ENCODE assay signal across 29 cellular contexts in genomic region chr20:4854502-4854901, GRCh38.
"Had no signal": no experiment of that assay in that cellular context is flagged by ENCODE, and none has a peak within 500 bp of the region (broad histone marks: within the 10 kb centered on the region; RNA-seq: fewer than 3 reads in every experiment).

No MANE protein-coding gene starts in this region.

- H3K27me3 ChIP-seq: adrenal gland, body of pancreas, colonic mucosa, dorsolateral prefrontal cortex had no signal

- DNase-seq: activated CD4-positive, alpha-beta memory T cell treated with anti-CD3 and anti-CD28 coated beads, Interleukin-2, amount 10 ng/mL, durations not matched to agents 7 days and 5 days; activated CD4-positive, alpha-beta T cell treated with anti-CD3 and anti-CD28 coated beads for 1 hour; activated CD4-positive, alpha-beta T cell treated with anti-CD3 and anti-CD28 coated beads for 4 hours; activated CD4-positive, alpha-beta T cell treated with anti-CD3 and anti-CD28 coated beads, Interleukin-2, amount 10 ng/mL, durations not matched to agents 7 days and 5 days; activated CD4-positive, alpha-beta T cell treated with anti-CD3 and anti-CD28 coated beads, Interleukin-2, amount 50 U/mL, for 4 hours; activated CD8-positive, alpha-beta memory T cell treated with anti-CD3 and anti-CD28 coated beads, Interleukin-2, amount 50 U/mL, for 48 hours; activated effector memory CD4-positive, alpha-beta T cell treated with anti-CD3 and anti-CD28 coated beads, Interleukin-2, amount 50 U/mL, for 16 hours; activated naive CD4-positive, alpha-beta T cell treated with anti-CD3 and anti-CD28 coated beads, Interleukin-2, amount 50 U/mL, for 16 hours; activated T-cell treated with anti-CD3 and anti-CD28 coated beads for 4 hours; activated T-cell treated with anti-CD3 and anti-CD28 coated beads, Interleukin-2, amount 50 U/mL, for 4 hours; amygdala; aorta; body of pancreas; caudate nucleus; colonic mucosa; dorsolateral prefrontal cortex; effector memory CD4-positive, alpha-beta T cell; endodermal cell; foreskin fibroblast; SW 1271; T-cell; T-helper 9 cell had no signal

- H3K4me3 Mint-ChIP-seq: activated CD4-positive, alpha-beta memory T cell treated with anti-CD3 and anti-CD28 coated beads, Interleukin-2, amount 10 ng/mL, durations not matched to agents 7 days and 5 days; activated CD4-positive, alpha-beta T cell treated with anti-CD3 and anti-CD28 coated beads, Interleukin-2, amount 10 ng/mL, durations not matched to agents 7 days and 5 days; activated naive CD8-positive, alpha-beta T cell; activated T-cell treated with anti-CD3 and anti-CD28 coated beads, Interleukin-2, amount 50 U/mL, for 4 hours; activated T-helper 1 cell treated with anti-CD3 and anti-CD28 coated beads, Interleukin-12 subunit alpha, Interleukin-12 subunit beta, Interleukin-2, Interleukin-4 antibody, amounts not matched to agents 30 ng/mL and 10 ng/mL and 1 ng/mL, durations not matched to agents 14 hours and 24 hours and 36 hours; endodermal cell; T-cell; T-helper 1 cell treated with Interleukin-12 subunit alpha and Interleukin-12 subunit beta and Interleukin-4 antibody, amounts not matched to agents 30 μg/mL and 1 μg/mL, for 36 hours had no signal

- H3K36me3 ChIP-seq: colonic mucosa had no signal

- H3K27ac ChIP-seq: adrenal gland, body of pancreas, colonic mucosa, dorsolateral prefrontal cortex had no signal

- FAIRE-seq: frontal cortex had no signal

- H3K27me3 Mint-ChIP-seq: activated CD4-positive, alpha-beta memory T cell treated with anti-CD3 and anti-CD28 coated beads, Interleukin-2, amount 10 ng/mL, durations not matched to agents 7 days and 5 days; activated CD4-positive, alpha-beta T cell treated with anti-CD3 and anti-CD28 coated beads, Interleukin-2, amount 10 ng/mL, durations not matched to agents 7 days and 5 days; activated naive CD8-positive, alpha-beta T cell; T-cell had no signal

- H3K27ac Mint-ChIP-seq: activated CD4-positive, alpha-beta memory T cell treated with anti-CD3 and anti-CD28 coated beads, Interleukin-2, amount 10 ng/mL, durations not matched to agents 7 days and 5 days; activated T-helper 1 cell treated with anti-CD3 and anti-CD28 coated beads, Interleukin-12 subunit alpha, Interleukin-12 subunit beta, Interleukin-2, Interleukin-4 antibody, amounts not matched to agents 30 ng/mL and 10 ng/mL and 1 ng/mL, durations not matched to agents 14 hours and 24 hours and 36 hours; activated T-helper 2 cell treated with anti-CD3 and anti-CD28 coated beads, Interferon-gamma antibody, Interleukin-2, Interleukin-4, amounts not matched to agents 10 μg/mL and 5 μg/mL and 100 μg/mL, durations not matched to agents 14 hours and 24 hours and 36 hours; endodermal cell; T-helper 1 cell treated with Interleukin-12 subunit alpha and Interleukin-12 subunit beta and Interleukin-4 antibody, amounts not matched to agents 30 μg/mL and 1 μg/mL, for 36 hours had no signal

- H3K9me3 Mint-ChIP-seq: activated CD4-positive, alpha-beta memory T cell treated with anti-CD3 and anti-CD28 coated beads, Interleukin-2, amount 10 ng/mL, durations not matched to agents 7 days and 5 days; activated CD4-positive, alpha-beta T cell treated with anti-CD3 and anti-CD28 coated beads, Interleukin-2, amount 10 ng/mL, durations not matched to agents 7 days and 5 days; activated T-cell treated with anti-CD3 and anti-CD28 coated beads, Interleukin-2, amount 50 U/mL, for 4 hours; activated T-helper 1 cell treated with anti-CD3 and anti-CD28 coated beads, Interleukin-12 subunit alpha, Interleukin-12 subunit beta, Interleukin-2, Interleukin-4 antibody, amounts not matched to agents 30 ng/mL and 10 ng/mL and 1 ng/mL, durations not matched to agents 14 hours and 24 hours and 36 hours; activated T-helper 2 cell treated with anti-CD3 and anti-CD28 coated beads, Interferon-gamma antibody, Interleukin-2, Interleukin-4, amounts not matched to agents 10 μg/mL and 5 μg/mL and 100 μg/mL, durations not matched to agents 14 hours and 24 hours and 36 hours; endodermal cell; T-cell; T-helper 1 cell treated with Interleukin-12 subunit alpha and Interleukin-12 subunit beta and Interleukin-4 antibody, amounts not matched to agents 30 μg/mL and 1 μg/mL, for 36 hours had no signal

- H3K4me1 ChIP-seq: adrenal gland, body of pancreas, colonic mucosa had no signal

- H3K9me3 ChIP-seq: adrenal gland, body of pancreas, colonic mucosa had no signal

- ATAC-seq: activated T-cell treated with anti-CD3 and anti-CD28 coated beads, Interleukin-2, amount 50 U/mL, for 4 hours; body of pancreas; esophagus mucosa; T-cell had no signal

- H3K4me3 ChIP-seq: adrenal gland, body of pancreas, colonic mucosa, dorsolateral prefrontal cortex had no signal

- H3K4me1 Mint-ChIP-seq: activated CD4-positive, alpha-beta memory T cell treated with anti-CD3 and anti-CD28 coated beads, Interleukin-2, amount 10 ng/mL, durations not matched to agents 7 days and 5 days; activated CD4-positive, alpha-beta T cell treated with anti-CD3 and anti-CD28 coated beads, Interleukin-2, amount 10 ng/mL, durations not matched to agents 7 days and 5 days; endodermal cell; T-cell had no signal
